25 cellular contexts compared by ENCODE assay signal in the genomic region with DNA sequence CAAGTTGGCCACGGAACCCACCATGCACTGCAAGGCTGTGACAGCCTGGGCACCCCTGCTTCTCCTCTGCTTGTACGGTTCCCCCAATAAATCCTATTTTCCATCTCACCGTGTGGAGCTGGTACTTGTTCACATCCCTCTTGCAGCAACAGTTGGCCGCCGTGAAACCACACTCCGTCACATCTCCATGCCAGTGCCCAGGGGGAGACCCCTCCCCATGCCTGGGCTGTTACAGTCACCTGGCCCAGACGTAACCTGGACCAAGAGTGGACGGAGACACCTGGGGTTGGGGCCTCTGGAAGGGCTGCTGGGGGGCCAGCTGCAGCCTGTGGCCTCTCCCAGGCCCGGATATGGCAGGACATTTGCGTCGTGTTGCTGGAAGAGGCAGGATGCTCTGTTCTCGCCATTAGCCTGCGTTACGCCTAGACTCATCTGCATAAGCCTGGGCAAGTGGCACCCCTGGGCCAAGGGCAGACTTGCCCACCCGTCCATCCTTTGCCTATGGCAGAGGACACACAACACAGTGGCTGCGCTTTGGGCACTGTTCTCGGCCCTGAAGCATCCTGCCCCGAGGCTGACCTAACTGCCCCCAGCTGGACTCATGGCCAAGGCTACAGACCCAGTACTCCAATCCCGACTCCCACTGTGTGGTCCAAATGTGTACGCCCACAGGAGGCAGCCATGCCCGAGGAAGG. TPM values are rescaled to one million over a fixed set of nuclear protein-coding genes. Genes with fewer than 3 reads are reported as not detected.
DNase-seq lines count a peak whose midpoint lies in the region; ATAC-seq and TF ChIP-seq lines count a peak whose summit lies in the region.
"Had no signal": no experiment of that assay in that cellular context is flagged by ENCODE, and none has a peak within 500 bp of the region (broad histone marks: within the 10 kb centered on the region; RNA-seq: fewer than 3 reads in every experiment).

No MANE protein-coding gene starts in this region.

- ATAC-seq in Panc1 (peak; percentile 5; the same call in 1 of the 2 replicates), left lobe of liver (no peak), psoas muscle (peak in 3 of 4 donors; percentile 9 to 16 (median 10)), HG03565 (IDR thresholded peaks at IDR 0.05; ENCODE audit: unreplicated experiment) (no peak), GM19467 (IDR thresholded peaks at IDR 0.05; ENCODE audit: unreplicated experiment) (no peak)

- H3K9me3 ChIP-seq in BLaER1 (no peaks in the 10 kb centered on the region), Panc1 (ENCODE audit: control insufficient read depth, insufficient read depth, low read depth, low read length) (no peaks in the 10 kb centered on the region), psoas muscle (no peaks in the 10 kb centered on the region)

- CTCF ChIA-PET in Panc1 (lab: Charles Lee), result no interaction called here

- TF ChIP-seq CTCF in Panc1 (IDR thresholded peaks at IDR 0.05) (no peak), psoas muscle (IDR thresholded peaks at IDR 0.05) (no peak)

- H3K27me3 ChIP-seq in BLaER1 (no peaks in the 10 kb centered on the region), Panc1 (ENCODE audit: control insufficient read depth, insufficient read depth, low read length) (no peaks in the 10 kb centered on the region), psoas muscle (ENCODE audit: insufficient read depth in 3 of 3, low read length in 2 of 3) (peaks cover 0 to 5% (median 0%) of the 10 kb centered on the region in 3 donors)

- POLR2A ChIA-PET in Panc1 (lab: Charles Lee), result no interaction called here

- H3K27ac ChIP-seq in BLaER1 (no peak overlapping the region), Panc1 (ENCODE audit: low read length) (no peak overlapping the region), psoas muscle (peak overlapping the region; percentile 55)
- H3K27ac ChIP-seq: KMS-11, RWPE1 had no signal

- in situ Hi-C loops in Panc1 (cut with HindIII; ENCODE audit: low pct_unique_long_range_greater_than_20kb, low sequenced_read_pairs), result no loop called here
- in situ Hi-C loops in KBM-7 (cut with MboI; ENCODE audit: low pct_unique_long_range_greater_than_20kb, low sequenced_read_pairs), result no loop called here

- no TSS peak for BruUV-seq in Panc1 (replicated peaks; lab: Mats Ljungman, UMichigan)

- H4K20me1 ChIP-seq in BLaER1, result no peaks in the 10 kb centered on the region

- H3K9ac ChIP-seq in BLaER1, result no peak overlapping the region
- H3K9ac ChIP-seq: KMS-11 had no signal

- H3K36me3 ChIP-seq in BLaER1 (peaks cover 42% of the 10 kb centered on the region), Panc1 (ENCODE audit: control insufficient read depth, insufficient read depth, low read length) (no peaks in the 10 kb centered on the region), psoas muscle (ENCODE audit: insufficient read depth in 1 of 2, low read depth in 1 of 2) (peaks cover 0 to 26% of the 10 kb centered on the region in 2 donors)

- H3K4me3 ChIP-seq in BLaER1 (no peak overlapping the region), Panc1 (ENCODE audit: low read depth in 2 of 2, low read length in 2 of 2) (no peak overlapping the region), psoas muscle (no peak overlapping the region)

- no peak for DNase-seq in Panc1 (ENCODE audit: low read depth, low spot score)
- DNase-seq in left lobe of liver (ENCODE audit: low spot score), result peak; percentile 41
- DNase-seq in psoas muscle, result peak in 1 of 2 donors; percentile 28
- DNase-seq in DMS 273 treated with DMSO at 0.1 percent for 48 hours (lab: John Stamatoyannopoulos, UW), result no peak
- no peak for DNase-seq in KBM-7
- DNase-seq: AML-193, C1 segment of cervical spinal cord, COR-L47, DMS79, GF-D8, NCI-H1048, NCI-H1417, NCI-H1694, NCI-H2081, NCI-H2171, NCI-H226, NCI-H510A, NCI-H69, SHP77 had no signal

- H3K4me2 ChIP-seq in BLaER1, result 0 out of 2 replicates have a peak overlapping the region, but pooled peaks have one; percentile 94
- H3K4me2 ChIP-seq: KMS-11 had no signal

- peaks cover 52% of the 10 kb centered on the region for H3K4me1 ChIP-seq in BLaER1
- no peaks in the 10 kb centered on the region for H3K4me1 ChIP-seq in Panc1 (ENCODE audit: control insufficient read depth, insufficient read depth, low read length)
- H3K4me1 ChIP-seq in psoas muscle, result peaks cover 20% of the 10 kb centered on the region

- WGBS in psoas muscle, 3 donors, result 82 to 91% (median 85%) methylated on average over 20 to 21 of the region's 21 CpGs

- intact Hi-C loops in Panc1 (cut with micrococcal nuclease; ENCODE audit: unreplicated experiment) (no loop called here), psoas muscle (cut with DNase I) (no loop called here)

RNA-seq across cellular contexts. Expression of a gene that starts 14.2 kb away (rescaled TPM):
- total RNA-seq in Panc1 (2021; ENCODE audit: unreplicated experiment), result 10.8 TPM
- 12.1 TPM for polyA plus RNA-seq in Panc1 (2012; ENCODE audit: insufficient read length)
- not detected for total RNA-seq in left lobe of liver
- not detected for total RNA-seq in psoas muscle
- under 1 TPM in 2 of 3 donors, not detected in 1; 0.01 to 0.04 TPM for polyA plus RNA-seq in psoas muscle
- total RNA-seq: CD4-positive, alpha-beta memory T cell had no signal
- polyA plus RNA-seq: CD4-positive, alpha-beta memory T cell had no signal

RNA-seq across cellular contexts. Expression of a gene that starts 19.3 kb away (rescaled TPM):
- total RNA-seq in Panc1 (2021; ENCODE audit: unreplicated experiment) (51.8 TPM), left lobe of liver (1.5 TPM), psoas muscle (10 to 100 TPM in 1 of 4 donors, 1 to 10 TPM in 3; 4.6 to 15.9 (median 8.1) TPM)
- polyA plus RNA-seq in Panc1 (2012; ENCODE audit: insufficient read length), result 52.6 TPM
- polyA plus RNA-seq in psoas muscle, result 10 to 100 TPM; 12.3 to 26.1 (median 15.0) TPM

RNA-seq across cellular contexts. Expression of a gene that starts 30.4 kb away (rescaled TPM):
- total RNA-seq in Panc1 (2021; ENCODE audit: unreplicated experiment) (105 TPM), left lobe of liver (0.98 TPM), psoas muscle (1 to 10 TPM in 1 of 4 donors, under 1 TPM in 3; 0.27 to 1.2 (median 0.56) TPM)
- 58.1 TPM for polyA plus RNA-seq in Panc1 (2012; ENCODE audit: insufficient read length)
- 1 to 10 TPM in 2 of 3 donors, under 1 TPM in 1; 0.84 to 3.7 (median 2.0) TPM for polyA plus RNA-seq in psoas muscle
- polyA plus RNA-seq: CD4-positive, alpha-beta memory T cell had no signal

RNA-seq across cellular contexts. Expression of a gene that starts 38.1 kb away (rescaled TPM):
- total RNA-seq in Panc1 (2021; ENCODE audit: unreplicated experiment) (67.9 TPM), left lobe of liver (18.8 TPM), psoas muscle (10 to 100 TPM; 33.0 to 55.5 (median 40.3) TPM)
- 76.9 TPM for polyA plus RNA-seq in Panc1 (2012; ENCODE audit: insufficient read length)
- polyA plus RNA-seq in psoas muscle, result 10 to 100 TPM; 21.2 to 65.2 (median 24.7) TPM

Comparison
In these comparisons a context has a peak if more than half of its experiments do, and no peak if none do; other contexts are left out.
1. ATAC-seq: peak in Panc1 (single experiment) and psoas muscle (3 of 4); none in left lobe of liver (single experiment), HG03565 (single experiment) and GM19467 (single experiment).
2. RNA of a gene that starts 14.2 kb away (total RNA-seq): 10.8 TPM in Panc1 (single experiment); not detected in left lobe of liver (single experiment) and not detected in psoas muscle; every median in the first group is over 10 times any median in the second.
3. RNA of a gene that starts 30.4 kb away (total RNA-seq): 105 TPM in Panc1 (single experiment); 0.98 TPM in left lobe of liver (single experiment) and 0.27 to 1.2 TPM in psoas muscle; every median in the first group is over 10 times any median in the second.